Comparison of ENCODE assay signal across 8 cellular contexts in genomic region chr11:103537904-103538502, GRCh38.
DNase-seq lines count a peak whose midpoint lies in the region; ATAC-seq and TF ChIP-seq lines count a peak whose summit lies in the region.

No MANE protein-coding gene starts in this region.

- H3K9me3 ChIP-seq in neural cell (ENCODE audit: low read length): peaks cover 3% of the 10 kb centered on the region

- no peaks in the 10 kb centered on the region for H4K20me1 ChIP-seq in neural cell (ENCODE audit: insufficient read depth)

- peak; percentile 37 for TF ChIP-seq CTCF in GM12864 (IDR thresholded peaks at IDR 0.05; ENCODE audit: low read depth, low read length, missing control alignments)
- peak; percentile 34 to 57 for TF ChIP-seq CTCF in brain (conservative IDR thresholded peaks at IDR 0.05)
- peak; percentile 9 for TF ChIP-seq CTCF in neural cell (IDR thresholded peaks at IDR 0.05; ENCODE audit: poor library complexity, severe bottlenecking)
- no peak for TF ChIP-seq CTCF in natural killer cell (IDR thresholded peaks at IDR 0.05)

- TF ChIP-seq RAD21 in neural cell (conservative IDR thresholded peaks at IDR 0.05): no peak

- no peaks in the 10 kb centered on the region for H3F3A ChIP-seq in neural cell (ENCODE audit: insufficient read depth, low read length, poor library complexity, severe bottlenecking)

- H3K27me3 ChIP-seq in neural cell (ENCODE audit: insufficient read depth, low read depth, low read length): no peaks in the 10 kb centered on the region

- DNase-seq in GM12864 (ENCODE audit: low read depth) (no peak), NAMALWA (ENCODE audit: low spot score) (peak; percentile 51), left lobe of liver (ENCODE audit: low spot score) (no peak), NCI-H2196 treated with DMSO at 0.1 percent for 48 hours (lab: John Stamatoyannopoulos, UW; ENCODE audit: unreplicated experiment) (no peak), natural killer cell (no peak)

- H3K27ac Mint-ChIP-seq in brain (peak overlapping the region; percentile 79 to 93 (median 85)), natural killer cell (no peak overlapping the region)

- no peak for TF ChIP-seq EP300 in neural cell (conservative IDR thresholded peaks at IDR 0.05; ENCODE audit: poor library complexity, severe bottlenecking)

- H2AFZ ChIP-seq in neural cell (ENCODE audit: low read depth, low read length): no peak overlapping the region

- H3K4me3 ChIP-seq in GM12864 (ENCODE audit: low read depth, low read length) (no peak overlapping the region), neural cell (ENCODE audit: low read length) (no peak overlapping the region)

- H3K9me2 ChIP-seq in neural cell (ENCODE audit: insufficient read depth, low read length): no peaks in the 10 kb centered on the region

- H3K27ac ChIP-seq in neural cell (ENCODE audit: low read length): no peak overlapping the region

- no peak overlapping the region for H3K9ac ChIP-seq in neural cell (ENCODE audit: low read length)

- H3K27me3 Mint-ChIP-seq in brain (no peaks in the 10 kb centered on the region), natural killer cell (ENCODE audit: low read depth in 2 of 2) (peaks cover 0 to 2% of the 10 kb centered on the region in 2 donors)

- H3K4me2 ChIP-seq in neural cell (ENCODE audit: low read length): no peak overlapping the region

- H3K36me3 Mint-ChIP-seq in brain: no peaks in the 10 kb centered on the region
- H3K36me3 Mint-ChIP-seq in natural killer cell: no peaks in the 10 kb centered on the region

- no peaks in the 10 kb centered on the region for H3K79me2 ChIP-seq in neural cell (replicated peaks; ENCODE audit: insufficient read depth, low read length)

- intact Hi-C loops in natural killer cell (cut with micrococcal nuclease): no loop called here

- ATAC-seq in left lobe of liver (no peak), GM19467 (IDR thresholded peaks at IDR 0.05; ENCODE audit: unreplicated experiment) (no peak), natural killer cell (no peak)

- no peak overlapping the region for H3K4me3 Mint-ChIP-seq in brain
- H3K4me3 Mint-ChIP-seq in natural killer cell: no peak overlapping the region

- peaks cover 27% of the 10 kb centered on the region for H3K4me1 Mint-ChIP-seq in brain
- H3K4me1 Mint-ChIP-seq in natural killer cell: no peaks in the 10 kb centered on the region

- H3K9me3 Mint-ChIP-seq in brain (peaks cover 0 to 25% (median 15%) of the 10 kb centered on the region in 5 experiments), natural killer cell (peaks cover under 1% of the 10 kb centered on the region in 2 donors)

- no peaks in the 10 kb centered on the region for H3K36me3 ChIP-seq in neural cell (ENCODE audit: insufficient read depth, low read length)

TF ChIP-seq in neural cell, 6 proteins besides CTCF, POLR2A, EP300 and RAD21:
- TF ChIP-seq POLR2AphosphoS5 (IDR thresholded peaks at IDR 0.05) (no peak), EZH2 (IDR thresholded peaks at IDR 0.05; ENCODE audit: borderline replicate concordance, insufficient read depth, low read length, poor library complexity, severe bottlenecking) (no peak), TAF1 (IDR thresholded peaks at IDR 0.05; ENCODE audit: low read depth) (no peak), SMC3 (conservative IDR thresholded peaks at IDR 0.05; ENCODE audit: poor library complexity) (no peak)

Comparison
In these comparisons a context has a peak if more than half of its experiments do, and no peak if none do; other contexts are left out.
1. H3K27ac Mint-ChIP-seq: peak in brain (5 of 5); none in natural killer cell (0 of 2).